ENCODE assay signal across 19 cellular contexts in genomic region chr3:133977568-133977967, GRCh38. TPM values are rescaled to one million over a fixed set of nuclear protein-coding genes. Genes with fewer than 3 reads are reported as not detected.
DNase-seq lines count a peak whose midpoint lies in the region; ATAC-seq and TF ChIP-seq lines count a peak whose summit lies in the region.
"Had no signal": no experiment of that assay in that cellular context is flagged by ENCODE, and none has a peak within 500 bp of the region (broad histone marks: within the 10 kb centered on the region; RNA-seq: fewer than 3 reads in every experiment).

No MANE protein-coding gene starts in this region.

- H2BK120ac ChIP-seq in neuronal stem cell (ENCODE audit: low read depth, low read length) = no peak overlapping the region

- H3K4ac ChIP-seq in neuronal stem cell (ENCODE audit: low read length) = no peak overlapping the region

- CTCF ChIA-PET in OCI-LY7 (lab: Charles Lee; ENCODE audit: unreplicated experiment) = no interaction called here

- ATAC-seq in right cardiac atrium (peak; percentile 40 to 79), GM19395 (IDR thresholded peaks at IDR 0.05; ENCODE audit: unreplicated experiment) (no peak), GM21786 (IDR thresholded peaks at IDR 0.05; ENCODE audit: unreplicated experiment) (no peak)

- no peak overlapping the region for H3K23ac ChIP-seq in neuronal stem cell (ENCODE audit: low read depth, low read length, poor library complexity)

- WGBS in adrenal gland, 4 donors = 51 to 80% (median 58%) methylated on average over 4 of the region's 4 CpGs
- WGBS in right cardiac atrium = 59% methylated on average over 4 of the region's 4 CpGs
- no CpG with 5 or more reads among the region's 4 CpGs for WGBS in neuronal stem cell (ENCODE audit: extremely low coverage in 2 of 2, insufficient read length in 2 of 2, insufficient replicate concordance in 1 of 2), 2 donors

- BruUV-seq in OCI-LY7 (replicated peaks; lab: Mats Ljungman, UMichigan) = no TSS peak

- H3K36me3 ChIP-seq in adrenal gland (replicated peaks in 1 of 2) = no peaks in the 10 kb centered on the region
- no peaks in the 10 kb centered on the region for H3K36me3 ChIP-seq in neuronal stem cell (replicated peaks in 1 of 2; ENCODE audit: control insufficient read depth in 2 of 2, insufficient read depth in 2 of 2, low read length in 2 of 2)
- H3K36me3 ChIP-seq in OCI-LY7 (ENCODE audit: insufficient read depth, low read length) = no peaks in the 10 kb centered on the region

- no peak overlapping the region for H2AFZ ChIP-seq in neuronal stem cell (ENCODE audit: low read length)
- no peak overlapping the region for H2AFZ ChIP-seq in OCI-LY7 (ENCODE audit: low read length)

- no peak overlapping the region for H3K14ac ChIP-seq in neuronal stem cell (ENCODE audit: low read length)

- H2AK5ac ChIP-seq in neuronal stem cell (ENCODE audit: low read depth, low read length) = no peak overlapping the region

- intact Hi-C loops in adrenal gland (cut with DNase I) (no loop called here), right cardiac atrium (cut with DNase I) (no loop called here), OCI-LY7 (cut with micrococcal nuclease; ENCODE audit: unreplicated experiment) (no loop called here)

- H3K4me3 ChIP-seq in adrenal gland = no peak overlapping the region
- H3K4me3 ChIP-seq in right cardiac atrium (ENCODE audit: low read length) = no peak overlapping the region
- peak overlapping the region in 1 of 2 donors; percentile 30 for H3K4me3 ChIP-seq in neuronal stem cell (ENCODE audit: low read length in 2 of 2)
- no peak overlapping the region for H3K4me3 ChIP-seq in OCI-LY7 (ENCODE audit: low read depth, low read length, poor library complexity, severe bottlenecking)

- no peaks in the 10 kb centered on the region for H3K9me3 ChIP-seq in adrenal gland (replicated peaks in 1 of 3)
- H3K9me3 ChIP-seq in right cardiac atrium (ENCODE audit: control insufficient read depth, low read length) = no peaks in the 10 kb centered on the region
- no peaks in the 10 kb centered on the region for H3K9me3 ChIP-seq in neuronal stem cell (replicated peaks in 1 of 2; ENCODE audit: control insufficient read depth in 2 of 2, insufficient read depth in 1 of 2, low read depth in 1 of 2, low read length in 2 of 2)
- no peaks in the 10 kb centered on the region for H3K9me3 ChIP-seq in OCI-LY7 (ENCODE audit: low read length)

- no peaks in the 10 kb centered on the region for H3K27me3 ChIP-seq in adrenal gland
- no peaks in the 10 kb centered on the region for H3K27me3 ChIP-seq in right cardiac atrium (ENCODE audit: control insufficient read depth, insufficient read depth)
- H3K27me3 ChIP-seq in neuronal stem cell (ENCODE audit: control insufficient read depth in 3 of 3, insufficient read depth in 3 of 3, low read depth in 1 of 3, low read length in 3 of 3) = peaks cover 0 to 1% (median 0%) of the 10 kb centered on the region in 3 experiments

- H3K79me1 ChIP-seq in neuronal stem cell (ENCODE audit: low read depth, low read length) = no peaks in the 10 kb centered on the region

- no peak overlapping the region for H2BK12ac ChIP-seq in neuronal stem cell (ENCODE audit: low read length)

- no peak overlapping the region for H2BK5ac ChIP-seq in neuronal stem cell (ENCODE audit: low read length)

- H3K18ac ChIP-seq in neuronal stem cell (ENCODE audit: low read length) = peak overlapping the region; percentile 6

- H3K27ac ChIP-seq in adrenal gland (peak overlapping the region in 1 of 5 donors; percentile 34), right cardiac atrium (ENCODE audit: low read length) (no peak overlapping the region), neuronal stem cell (replicated peaks; ENCODE audit: low read length) (no peak overlapping the region), OCI-LY7 (ENCODE audit: low read depth, low read length, poor library complexity, severe bottlenecking) (no peak overlapping the region)
- H3K27ac ChIP-seq: C4-2B, KMS-11 had no signal

- POLR2A ChIA-PET in OCI-LY7 (lab: Charles Lee) = no interaction called here

- no peaks in the 10 kb centered on the region for H3K4me1 ChIP-seq in adrenal gland (replicated peaks in 1 of 2)
- H3K4me1 ChIP-seq in right cardiac atrium (ENCODE audit: control insufficient read depth, insufficient read depth, low read length) = peaks cover 5% of the 10 kb centered on the region
- H3K4me1 ChIP-seq in neuronal stem cell (ENCODE audit: control insufficient read depth in 2 of 2, insufficient read depth in 1 of 2, low read depth in 1 of 2, low read length in 2 of 2) = no peaks in the 10 kb centered on the region
- no peaks in the 10 kb centered on the region for H3K4me1 ChIP-seq in OCI-LY7 (ENCODE audit: insufficient read depth, low read length, poor library complexity, severe bottlenecking)

- peak in 4 of 7 donors; percentile 16 to 74 (median 34) for DNase-seq in adrenal gland
- peak; percentile 73 to 98 for DNase-seq in dermis microvascular lymphatic vessel endothelial cell (ENCODE audit: low read depth in 2 of 2)
- DNase-seq in right cardiac atrium = no peak
- DNase-seq in neuronal stem cell (ENCODE audit: low spot score) = no peak
- DNase-seq in OCI-LY7 (ENCODE audit: low spot score) = no peak
- DNase-seq in NCI-H2171 treated with DMSO at 0.1 percent for 48 hours (lab: John Stamatoyannopoulos, UW) = no peak
- DNase-seq: ACHN, DMS79, MV-4-11, NCI-H1694 treated with DMSO at 0.1 percent for 48 hours, NCI-H2107, NCI-H2227 treated with DMSO at 0.1 percent for 48 hours, NCI-H510A treated with DMSO at 0.1 percent for 48 hours, NCI-H82, SIG-M5 had no signal

- no peak for TF ChIP-seq CTCF in adrenal gland (IDR thresholded peaks at IDR 0.05)
- no peak for TF ChIP-seq CTCF in OCI-LY7 (conservative IDR thresholded peaks at IDR 0.05; ENCODE audit: low read length)

- no peak overlapping the region for H2BK15ac ChIP-seq in neuronal stem cell (ENCODE audit: low read length)

- no peaks in the 10 kb centered on the region for H3K79me2 ChIP-seq in OCI-LY7 (ENCODE audit: insufficient read depth, low read depth, low read length)

- no peak for TF ChIP-seq POLR2A in adrenal gland (IDR thresholded peaks at IDR 0.05)

- H4K20me1 ChIP-seq in OCI-LY7 (ENCODE audit: insufficient read depth, low read length) = no peaks in the 10 kb centered on the region

- H4K8ac ChIP-seq in neuronal stem cell (ENCODE audit: low read depth, low read length) = no peak overlapping the region

- no peak overlapping the region for H3K4me2 ChIP-seq in neuronal stem cell (ENCODE audit: insufficient read depth, low read length, poor library complexity, severe bottlenecking)
- no peak overlapping the region for H3K4me2 ChIP-seq in OCI-LY7 (ENCODE audit: low read length)
- H3K4me2 ChIP-seq: KMS-11 had no signal

- no peak overlapping the region for H3K9ac ChIP-seq in neuronal stem cell (ENCODE audit: low read depth, low read length, poor library complexity)
- H3K9ac ChIP-seq: KMS-11 had no signal

- no peak overlapping the region for H4K91ac ChIP-seq in neuronal stem cell (ENCODE audit: low read depth, low read length, poor library complexity)

- no peaks in the 10 kb centered on the region for H3K9me2 ChIP-seq in OCI-LY7 (ENCODE audit: insufficient read depth, low read length)

RNA-seq across cellular contexts. Expression of gene SLCO2A1, which starts 52.2 kb away (rescaled TPM):
- 100 to 1,000 TPM in 2 of 8 donors, 10 to 100 TPM in 6; 13.4 to 141 (median 38.3) TPM for total RNA-seq in adrenal gland
- polyA plus RNA-seq in adrenal gland = 10 to 100 TPM; 21.0 to 67.8 (median 25.4) TPM
- 1.2 and 8.0 TPM in 2 replicates for total RNA-seq in dermis microvascular lymphatic vessel endothelial cell
- total RNA-seq in right cardiac atrium = 100 to 1,000 TPM in 1 of 4 donors, 10 to 100 TPM in 3; 34.5 to 100 (median 43.7) TPM
- 17.1 TPM for polyA plus RNA-seq in right cardiac atrium
- 0.60 TPM for polyA plus RNA-seq in neuronal stem cell (2013, experiment 1 of 2)
- polyA plus RNA-seq in neuronal stem cell (2013, experiment 2 of 2) = 0.82 TPM
- total RNA-seq in OCI-LY7 (2014; rRNA removed; shearing (Covaris generic)) = not detected in 2 replicates
- total RNA-seq in OCI-LY7 (2022) = not detected in 2 replicates

Comparison
In these comparisons a context has a peak if more than half of its experiments do, and no peak if none do; other contexts are left out.
1. DNase-seq: peak in adrenal gland (4 of 7) and dermis microvascular lymphatic vessel endothelial cell (2 of 2); none in right cardiac atrium (0 of 3), neuronal stem cell (single experiment), OCI-LY7 (single experiment) and NCI-H2171 treated with DMSO at 0.1 percent for 48 hours (single experiment).
2. ATAC-seq: peak in right cardiac atrium (2 of 2); none in GM19395 (single experiment) and GM21786 (single experiment).